16 cellular contexts compared by ENCODE assay signal in the genomic region with DNA sequence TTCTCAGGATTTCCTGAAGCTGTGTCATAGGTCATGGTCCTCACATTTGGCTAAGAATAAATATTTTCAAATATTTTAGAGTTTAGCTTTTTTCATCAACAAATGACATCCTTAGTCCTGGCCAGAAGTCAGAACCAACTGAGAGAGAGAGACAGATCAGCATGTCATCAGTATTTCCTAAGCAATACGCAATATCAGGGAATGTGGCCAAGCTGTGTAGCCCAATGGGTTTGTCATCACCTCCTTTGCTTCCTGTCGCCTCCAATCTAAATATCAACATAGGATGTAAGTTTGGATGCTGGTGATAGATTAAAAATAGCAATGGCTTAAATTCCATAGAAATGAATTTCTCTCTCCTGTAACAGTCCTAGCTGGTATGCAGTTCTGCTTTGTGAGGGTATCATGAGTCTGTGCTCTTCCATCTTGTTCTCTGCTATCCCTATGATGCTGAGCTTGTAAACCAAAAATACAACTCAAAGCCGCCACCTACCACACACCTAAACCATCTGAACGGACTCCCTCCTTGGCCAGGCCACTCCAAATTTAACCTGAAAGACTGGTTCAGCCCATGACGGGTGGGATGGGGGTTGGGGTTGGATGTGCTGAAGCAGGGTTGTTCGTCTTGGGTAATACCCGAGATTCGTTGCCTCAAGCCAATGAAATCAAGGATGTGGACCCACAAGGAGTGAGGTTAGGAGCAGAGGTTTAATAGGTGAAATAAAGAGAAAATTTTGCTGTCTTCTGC. TPM values are rescaled to one million over a fixed set of nuclear protein-coding genes. Genes with fewer than 3 reads are reported as not detected.
DNase-seq lines count a peak whose midpoint lies in the region; ATAC-seq, FAIRE-seq and TF ChIP-seq lines count a peak whose summit lies in the region.
"Had no signal": no experiment of that assay in that cellular context is flagged by ENCODE, and none has a peak within 500 bp of the region (broad histone marks: within the 10 kb centered on the region; RNA-seq: fewer than 3 reads in every experiment).

No MANE protein-coding gene starts in this region.

- H3K27me3 ChIP-seq in heart right ventricle (peaks cover 0 to 2% (median 0%) of the 10 kb centered on the region in 7 donors), astrocyte (ENCODE audit: insufficient read depth, low read length) (no peaks in the 10 kb centered on the region), upper lobe of right lung (no peaks in the 10 kb centered on the region), gastrocnemius medialis (no peaks in the 10 kb centered on the region)

- TF ChIP-seq POLR2A in gastrocnemius medialis (IDR thresholded peaks at IDR 0.05) = no peak

- H3K79me2 ChIP-seq in astrocyte (ENCODE audit: insufficient read depth, low read length) = no peaks in the 10 kb centered on the region

- H3K4me3 ChIP-seq in heart right ventricle (no peak overlapping the region), astrocyte (ENCODE audit: insufficient read depth, low read depth, low read length) (no peak overlapping the region), upper lobe of right lung (no peak overlapping the region), gastrocnemius medialis (no peak overlapping the region)
- H3K4me3 ChIP-seq: HAP-1 had no signal

- H3K27ac Mint-ChIP-seq in astrocyte (ENCODE audit: unreplicated experiment) = no peak overlapping the region
- H3K27ac Mint-ChIP-seq: activated CD4-positive, alpha-beta T cell treated with anti-CD3 and anti-CD28 coated beads for 36 hours had no signal

- ATAC-seq in heart right ventricle = peak in 6 of 8 donors; percentile 42 to 84 (median 58)
- ATAC-seq in Right ventricle myocardium superior (ENCODE audit: poor library complexity) = no peak
- peak; percentile 51 for ATAC-seq in left ventricle myocardium superior
- ATAC-seq in upper lobe of right lung = peak; percentile 51
- ATAC-seq in GM21360 (IDR thresholded peaks at IDR 0.05; ENCODE audit: unreplicated experiment) = no peak
- no peak for ATAC-seq in gastrocnemius medialis
- ATAC-seq: activated CD4-positive, alpha-beta T cell treated with anti-CD3 and anti-CD28 coated beads for 36 hours had no signal

- in situ Hi-C loops in gastrocnemius medialis (cut with MboI; ENCODE audit: low sequenced_read_pairs in 4 of 4) = no loop called here

- intact Hi-C loops in heart right ventricle (cut with DNase I) (no loop called here), Right ventricle myocardium superior (cut with DNase I) (no loop called here), left ventricle myocardium superior (cut with micrococcal nuclease) (no loop called here), upper lobe of right lung (cut with DNase I) (no loop called here), gastrocnemius medialis (cut with DNase I; ENCODE audit: low total_unique reads) (no loop called here)

- H3K9me3 Mint-ChIP-seq in astrocyte (ENCODE audit: unreplicated experiment) = no peaks in the 10 kb centered on the region

- FAIRE-seq in astrocyte (lab: Jason Lieb, UNC) = peak; percentile 98
- no peak for FAIRE-seq in urothelium cell line (lab: Jason Lieb, UNC)
- FAIRE-seq: A204.1, kidney had no signal

- H3K9me3 ChIP-seq in heart right ventricle (peaks cover 0 to 2% (median 0%) of the 10 kb centered on the region in 11 donors), astrocyte (ENCODE audit: insufficient read depth, low read depth, low read length) (no peaks in the 10 kb centered on the region), upper lobe of right lung (no peaks in the 10 kb centered on the region), gastrocnemius medialis (no peaks in the 10 kb centered on the region)
- H3K9me3 ChIP-seq: HAP-1, neutrophil had no signal

- peaks cover 9% of the 10 kb centered on the region for H3K27me3 Mint-ChIP-seq in astrocyte (ENCODE audit: low read depth, unreplicated experiment)

- H3K36me3 ChIP-seq in heart right ventricle (no peaks in the 10 kb centered on the region), astrocyte (ENCODE audit: insufficient read depth, low read length) (no peaks in the 10 kb centered on the region), upper lobe of right lung (no peaks in the 10 kb centered on the region), gastrocnemius medialis (no peaks in the 10 kb centered on the region)
- H3K36me3 ChIP-seq: HAP-1, neutrophil had no signal

- no peaks in the 10 kb centered on the region for H3K36me3 Mint-ChIP-seq in astrocyte (ENCODE audit: low read depth, unreplicated experiment)

- peaks cover 5% of the 10 kb centered on the region for H3K4me1 Mint-ChIP-seq in astrocyte (ENCODE audit: low read depth, unreplicated experiment)

- 64 to 72% methylated on average over 8 of the region's 8 CpGs for WGBS in heart right ventricle, 2 donors

- peak overlapping the region; percentile 60 for H3K4me2 ChIP-seq in astrocyte (ENCODE audit: low read length)

- TF ChIP-seq CTCF in heart right ventricle (IDR thresholded peaks at IDR 0.05) (no peak), astrocyte (IDR thresholded peaks at IDR 0.05; ENCODE audit: insufficient read depth, low read depth, low read length) (no peak), upper lobe of right lung (IDR thresholded peaks at IDR 0.05) (no peak), gastrocnemius medialis (IDR thresholded peaks at IDR 0.05 in 4 of 5, conservative IDR thresholded peaks at IDR 0.05 in 1 of 5) (no peak)

- H3K4me1 ChIP-seq in heart right ventricle (peaks cover 0 to 45% (median 25%) of the 10 kb centered on the region in 9 donors), astrocyte (ENCODE audit: insufficient read depth, low read length) (peaks cover 32% of the 10 kb centered on the region), upper lobe of right lung (peaks cover 19% of the 10 kb centered on the region), gastrocnemius medialis (peaks cover 0 to 9% of the 10 kb centered on the region in 2 donors)

- H3K9ac ChIP-seq in astrocyte (ENCODE audit: low read length) = peak overlapping the region; percentile 42

- H4K20me1 ChIP-seq in astrocyte (ENCODE audit: insufficient read depth, low read length) = no peaks in the 10 kb centered on the region

- DNase-seq in heart right ventricle (peak in 1 of 2 donors; percentile 53), Right ventricle myocardium superior (no peak), astrocyte (ENCODE audit: low read depth) (peak; percentile 92), left ventricle myocardium superior (no peak), upper lobe of right lung (no peak), gastrocnemius medialis (no peak), urothelium cell line (ENCODE audit: low spot score) (no peak)
- DNase-seq: activated CD4-positive, alpha-beta T cell treated with anti-CD3 and anti-CD28 coated beads for 36 hours; activated effector memory CD4-positive, alpha-beta T cell treated with anti-CD3 and anti-CD28 coated beads, Interleukin-2, amount 50 U/mL, for 16 hours; effector memory CD4-positive, alpha-beta T cell; kidney; NCI-H446 had no signal

- no peak overlapping the region for H3K4me3 Mint-ChIP-seq in astrocyte (ENCODE audit: unreplicated experiment)
- H3K4me3 Mint-ChIP-seq: activated CD4-positive, alpha-beta T cell treated with anti-CD3 and anti-CD28 coated beads for 36 hours had no signal

- no peak overlapping the region for H2AFZ ChIP-seq in astrocyte (ENCODE audit: low read depth, low read length)

- H3K27ac ChIP-seq in heart right ventricle = peak overlapping the region in 7 of 10 donors; percentile 22 to 64 (median 49)
- H3K27ac ChIP-seq in astrocyte (ENCODE audit: low read depth, low read length) = peak overlapping the region; percentile 56
- peak overlapping the region; percentile 42 for H3K27ac ChIP-seq in upper lobe of right lung
- peak overlapping the region in 2 of 4 donors; percentile 7 to 14 for H3K27ac ChIP-seq in gastrocnemius medialis
- H3K27ac ChIP-seq: neutrophil had no signal

RNA-seq across cellular contexts. Expression of a gene that starts 10.0 kb away (rescaled TPM):
- total RNA-seq in heart right ventricle (not detected), Right ventricle myocardium superior (not detected), astrocyte (not detected in 2 replicates), left ventricle myocardium superior (not detected), upper lobe of right lung (not detected), gastrocnemius medialis (not detected)
- polyA plus RNA-seq in heart right ventricle = under 1 TPM in 1 of 2 donors, not detected in 1; 0.86 TPM
- total RNA-seq: activated CD4-positive, alpha-beta T cell treated with anti-CD3 and anti-CD28 coated beads for 36 hours; kidney had no signal

RNA-seq across cellular contexts. Expression of a gene that starts 40.3 kb away (rescaled TPM):
- total RNA-seq in heart right ventricle (100 to 1,000 TPM in 1 of 10 donors, 10 to 100 TPM in 9; 38.3 to 108 (median 41.8) TPM), Right ventricle myocardium superior (32.1 TPM), astrocyte (81.6 and 83.5 TPM in 2 replicates), left ventricle myocardium superior (40.7 TPM), upper lobe of right lung (40.8 TPM), gastrocnemius medialis (10 to 100 TPM; 27.3 to 60.2 (median 33.9) TPM)
- polyA plus RNA-seq in heart right ventricle = 10 to 100 TPM; 47.3 to 74.8 TPM

Comparison
In these comparisons a context has a peak if more than half of its experiments do, and no peak if none do; other contexts are left out.
1. ATAC-seq: peak in heart right ventricle (6 of 8), left ventricle myocardium superior (single experiment) and upper lobe of right lung (single experiment); none in Right ventricle myocardium superior (single experiment), GM21360 (single experiment) and gastrocnemius medialis (0 of 2).